In genomic region chr9:115400801-115401200, GRCh38 we compare ENCODE assay signal across 20 cellular contexts.
DNase-seq lines count a peak whose midpoint lies in the region; ATAC-seq and TF ChIP-seq lines count a peak whose summit lies in the region.
"Had no signal": no experiment of that assay in that cellular context is flagged by ENCODE, and none has a peak within 500 bp of the region (broad histone marks: within the 10 kb centered on the region; RNA-seq: fewer than 3 reads in every experiment).

No MANE protein-coding gene starts in this region.

- no peaks in the 10 kb centered on the region for H3K9me2 ChIP-seq in SK-N-SH

- WGBS in SK-N-SH (ENCODE audit: low lambda C conversion rate) = 81% methylated on average over 3 of the region's 3 CpGs
- WGBS in aorta, 2 donors = 79 to 86% methylated on average over 3 of the region's 3 CpGs

- POLR2A ChIA-PET in SK-N-SH (lab: Yijun Ruan, JAX) = no interaction called here

- H3K27ac ChIP-seq in SK-N-SH (ENCODE audit: low read depth in 2 of 2, low read length in 1 of 2) = peak overlapping the region in 1 of 2 experiments; percentile 34; a peak in 1 of 4 replicates
- no peak overlapping the region for H3K27ac ChIP-seq in fibroblast of lung (ENCODE audit: insufficient read depth, low read length)
- no peak overlapping the region for H3K27ac ChIP-seq in aorta (ENCODE audit: low read depth in 1 of 2, low read length in 2 of 2)
- H3K27ac ChIP-seq: heart left ventricle, parathyroid adenoma, SJSA1, upper lobe of right lung had no signal

- no peak overlapping the region for H3K4me3 Mint-ChIP-seq in activated naive CD8-positive, alpha-beta T cell treated with anti-CD3 and anti-CD28 coated beads, Interleukin-2, amount 50 U/mL, for 24 hours
- H3K4me3 Mint-ChIP-seq: activated naive CD8-positive, alpha-beta T cell; stimulated activated naive CD8-positive, alpha-beta T cell treated with anti-CD3 and anti-CD28 coated beads, Interleukin-15, Interleukin-2, amounts not matched to agents 100 ng/mL and 50 ng/mL, for 24 hours had no signal

- H4K20me1 ChIP-seq in SK-N-SH (ENCODE audit: insufficient read depth) (no peaks in the 10 kb centered on the region), fibroblast of lung (ENCODE audit: control insufficient read depth, extremely low read depth, insufficient read depth, low read length) (no peaks in the 10 kb centered on the region)

- H2AFZ ChIP-seq in SK-N-SH (ENCODE audit: low read depth) (no peak overlapping the region), fibroblast of lung (ENCODE audit: low read length) (no peak overlapping the region)
- H2AFZ ChIP-seq: parathyroid adenoma had no signal

- no peak overlapping the region for H3K27ac Mint-ChIP-seq in activated naive CD8-positive, alpha-beta T cell treated with anti-CD3 and anti-CD28 coated beads, Interleukin-2, amount 50 U/mL, for 24 hours
- H3K27ac Mint-ChIP-seq: activated naive CD8-positive, alpha-beta T cell; stimulated activated naive CD8-positive, alpha-beta T cell treated with anti-CD3 and anti-CD28 coated beads, Interleukin-15, Interleukin-2, amounts not matched to agents 100 ng/mL and 50 ng/mL, for 24 hours had no signal

- no peak for TF ChIP-seq CTCF in SK-N-SH (IDR thresholded peaks at IDR 0.05)
- TF ChIP-seq CTCF in fibroblast of lung (conservative IDR thresholded peaks at IDR 0.05 in 1 of 2, IDR thresholded peaks at IDR 0.05 in 1 of 2; ENCODE audit: low read depth in 1 of 2, low read length in 2 of 2) = no peak

- no peak for TF ChIP-seq EP300 in SK-N-SH (IDR thresholded peaks at IDR 0.05; ENCODE audit: borderline replicate concordance in 1 of 2, low read depth in 1 of 2, low read length in 1 of 2)

- H3K27me3 Mint-ChIP-seq in activated naive CD8-positive, alpha-beta T cell treated with anti-CD3 and anti-CD28 coated beads, Interleukin-2, amount 50 U/mL, for 24 hours = peaks cover 2% of the 10 kb centered on the region

- intact Hi-C loops in aorta (cut with DNase I) = no loop called here

- H3K9me3 ChIP-seq in SK-N-SH (no peaks in the 10 kb centered on the region), fibroblast of lung (ENCODE audit: control insufficient read depth, insufficient read depth, low read depth, low read length) (no peaks in the 10 kb centered on the region), aorta (ENCODE audit: control insufficient read depth, low read length) (no peaks in the 10 kb centered on the region)
- H3K9me3 ChIP-seq: heart left ventricle, SJSA1, upper lobe of right lung had no signal

- DNase-seq in AG20443 (ENCODE audit: low spot score) (peak; percentile 88), SK-N-SH (no peak), fibroblast of lung (ENCODE audit: low read depth in 2 of 2) (peak; percentile 20 to 90), non-pigmented ciliary epithelial cell (ENCODE audit: low read depth) (peak; percentile 56), aorta (no peak)
- no peak for DNase-seq in stimulated activated CD4-positive, alpha-beta T cell treated with anti-CD3 and anti-CD28 coated beads, Interleukin-12 subunit alpha, Interleukin-12 subunit beta, amount 100 ng/mL, for 4 hours
- DNase-seq in activated naive CD8-positive, alpha-beta T cell treated with anti-CD3 and anti-CD28 coated beads, Interleukin-2, amount 50 U/mL, for 24 hours = no peak
- DNase-seq: activated T-cell treated with anti-CD3 and anti-CD28 coated beads, Interleukin-2, amount 50 U/mL, for 1 hour; cerebellar nuclear complex; DMS153; heart left ventricle; kidney; NCI-H187 treated with DMSO at 0.1 percent for 48 hours; NCI-H510A; upper lobe of right lung had no signal

- H3K9me3 Mint-ChIP-seq in activated naive CD8-positive, alpha-beta T cell treated with anti-CD3 and anti-CD28 coated beads, Interleukin-2, amount 50 U/mL, for 24 hours = peaks cover 4% of the 10 kb centered on the region

- CTCF ChIA-PET in SK-N-SH (lab: Yijun Ruan, JAX) = no interaction called here

- H3F3A ChIP-seq in SK-N-SH (replicated peaks; ENCODE audit: insufficient read depth) = no peaks in the 10 kb centered on the region

- H3K4me3 ChIP-seq in SK-N-SH (ENCODE audit: low read depth in 2 of 2, low read length in 1 of 2) = no peak overlapping the region
- H3K4me3 ChIP-seq in fibroblast of lung (replicated peaks in 1 of 4; ENCODE audit: control extremely low read depth in 1 of 4, insufficient read depth in 1 of 4, low read depth in 3 of 4, low read length in 4 of 4) = no peak overlapping the region
- H3K4me3 ChIP-seq in aorta (ENCODE audit: low read length in 2 of 2) = no peak overlapping the region
- H3K4me3 ChIP-seq: heart left ventricle, SJSA1, upper lobe of right lung had no signal

- no peak for TF ChIP-seq RAD21 in SK-N-SH (IDR thresholded peaks at IDR 0.05; ENCODE audit: low read length)

- H3K36me3 ChIP-seq in SK-N-SH (replicated peaks in 1 of 2; ENCODE audit: control insufficient read depth in 1 of 2, insufficient read depth in 2 of 2, low read length in 1 of 2) = no peaks in the 10 kb centered on the region
- no peaks in the 10 kb centered on the region for H3K36me3 ChIP-seq in fibroblast of lung (ENCODE audit: control insufficient read depth, insufficient read depth, low read length)
- no peaks in the 10 kb centered on the region for H3K36me3 ChIP-seq in aorta (ENCODE audit: control insufficient read depth in 1 of 2, insufficient read depth in 2 of 2, low read length in 1 of 2)
- H3K36me3 ChIP-seq: heart left ventricle, SJSA1, upper lobe of right lung had no signal

- H3K79me2 ChIP-seq in SK-N-SH (ENCODE audit: insufficient read depth) (no peaks in the 10 kb centered on the region), fibroblast of lung (ENCODE audit: control insufficient read depth, insufficient read depth, low read length) (no peaks in the 10 kb centered on the region)
- H3K79me2 ChIP-seq: parathyroid adenoma had no signal

- no peaks in the 10 kb centered on the region for H3K4me1 Mint-ChIP-seq in activated naive CD8-positive, alpha-beta T cell treated with anti-CD3 and anti-CD28 coated beads, Interleukin-2, amount 50 U/mL, for 24 hours

- H3K36me3 Mint-ChIP-seq in activated naive CD8-positive, alpha-beta T cell treated with anti-CD3 and anti-CD28 coated beads, Interleukin-2, amount 50 U/mL, for 24 hours (ENCODE audit: low read depth) = no peaks in the 10 kb centered on the region
- H3K36me3 Mint-ChIP-seq: activated naive CD8-positive, alpha-beta T cell had no signal

- ATAC-seq in aorta (ENCODE audit: low FRiP score) (no peak), HG03095 (IDR thresholded peaks at IDR 0.05; ENCODE audit: unreplicated experiment) (no peak)
- no peak for ATAC-seq in activated naive CD8-positive, alpha-beta T cell treated with anti-CD3 and anti-CD28 coated beads, Interleukin-2, amount 50 U/mL, for 24 hours
- ATAC-seq: upper lobe of right lung had no signal

- H3K27me3 ChIP-seq in SK-N-SH (ENCODE audit: insufficient read depth) = no peaks in the 10 kb centered on the region
- H3K27me3 ChIP-seq in fibroblast of lung (ENCODE audit: control insufficient read depth, insufficient read depth, low read length) = no peaks in the 10 kb centered on the region
- peaks cover 0 to 1% of the 10 kb centered on the region in 2 donors for H3K27me3 ChIP-seq in aorta (ENCODE audit: control insufficient read depth in 1 of 2, insufficient read depth in 2 of 2, low read length in 1 of 2)
- H3K27me3 ChIP-seq: heart left ventricle, SJSA1, upper lobe of right lung had no signal

- H3K4me1 ChIP-seq in SK-N-SH (ENCODE audit: control insufficient read depth in 1 of 2, insufficient read depth in 2 of 2, low read depth in 1 of 2, low read length in 1 of 2) (peaks cover 11 to 13% of the 10 kb centered on the region in 2 experiments; a peak in 3 of 4 replicates), fibroblast of lung (ENCODE audit: control insufficient read depth, extremely low read depth, insufficient read depth, low read length) (peaks cover 2% of the 10 kb centered on the region), aorta (ENCODE audit: control insufficient read depth in 1 of 2, insufficient read depth in 2 of 2, low read length in 2 of 2) (no peaks in the 10 kb centered on the region)
- H3K4me1 ChIP-seq: parathyroid adenoma, upper lobe of right lung had no signal

- H3K9ac ChIP-seq in SK-N-SH (no peak overlapping the region), fibroblast of lung (ENCODE audit: insufficient read depth, low read length) (no peak overlapping the region)
- H3K9ac ChIP-seq: parathyroid adenoma had no signal

- H3K4me2 ChIP-seq in SK-N-SH = no peak overlapping the region
- H3K4me2 ChIP-seq in fibroblast of lung (ENCODE audit: extremely low read depth, insufficient read depth, low read length) = no peak overlapping the region

TF ChIP-seq in SK-N-SH, 30 proteins besides CTCF, POLR2A, EP300 and RAD21:
- TF ChIP-seq TCF12 (IDR thresholded peaks at IDR 0.05) (peak; percentile 35; the same call in 1 of the 2 replicates), ELF1 (IDR thresholded peaks at IDR 0.05) (no peak), RXRA (IDR thresholded peaks at IDR 0.05; ENCODE audit: borderline replicate concordance, low read depth) (no peak)

Comparison
In these comparisons a context has a peak if more than half of its experiments do, and no peak if none do; other contexts are left out.
1. DNase-seq: peak in AG20443 (single experiment), fibroblast of lung (2 of 2) and non-pigmented ciliary epithelial cell (single experiment); none in SK-N-SH (single experiment), aorta (0 of 2), stimulated activated CD4-positive, alpha-beta T cell treated with anti-CD3 and anti-CD28 coated beads, Interleukin-12 subunit alpha, Interleukin-12 subunit beta, amount 100 ng/mL, for 4 hours (single experiment) and activated naive CD8-positive, alpha-beta T cell treated with anti-CD3 and anti-CD28 coated beads, Interleukin-2, amount 50 U/mL, for 24 hours (single experiment).